ENCODE assay signal across 14 cellular contexts in the genomic region with DNA sequence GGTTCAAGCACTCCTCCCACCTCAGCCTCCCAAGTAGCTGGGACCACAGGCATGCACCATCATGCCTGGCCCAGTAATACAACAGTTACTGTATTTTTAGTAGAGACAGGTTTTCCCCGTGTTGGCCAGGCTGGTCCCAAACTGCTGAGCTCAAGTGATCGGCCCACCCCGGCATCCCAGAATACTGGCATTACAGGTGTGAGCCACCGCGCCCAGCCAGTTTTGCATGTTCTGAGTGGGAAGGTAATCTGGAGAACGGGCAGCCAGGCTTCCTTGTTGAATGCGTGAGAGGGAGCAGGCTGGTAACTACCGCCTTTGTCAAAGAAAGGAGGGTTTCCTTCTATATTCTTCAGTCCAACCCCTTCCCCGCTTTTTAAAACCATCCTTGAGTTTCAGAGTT.
"Had no signal": no experiment of that assay in that cellular context is flagged by ENCODE, and none has a peak within 500 bp of the region (broad histone marks: within the 10 kb centered on the region; RNA-seq: fewer than 3 reads in every experiment).

No MANE protein-coding gene starts in this region.

- H2AFZ ChIP-seq: neural progenitor cell had no signal

- H3K27ac Mint-ChIP-seq: activated CD4-positive, alpha-beta memory T cell treated with anti-CD3 and anti-CD28 coated beads for 36 hours; activated CD4-positive, alpha-beta T cell treated with anti-CD3 and anti-CD28 coated beads for 36 hours; activated naive CD8-positive, alpha-beta T cell; activated T-helper 1 cell treated with anti-CD3 and anti-CD28 coated beads, Interleukin-12 subunit alpha, Interleukin-12 subunit beta, Interleukin-2, Interleukin-4 antibody, amounts not matched to agents 30 ng/mL and 10 ng/mL and 1 ng/mL, durations not matched to agents 14 hours and 24 hours and 36 hours; neural progenitor cell had no signal

- H3K4me1 ChIP-seq: testis had no signal

- H3K9me3 Mint-ChIP-seq: activated CD4-positive, alpha-beta memory T cell treated with anti-CD3 and anti-CD28 coated beads for 36 hours; activated T-helper 1 cell treated with anti-CD3 and anti-CD28 coated beads, Interleukin-12 subunit alpha, Interleukin-12 subunit beta, Interleukin-2, Interleukin-4 antibody, amounts not matched to agents 30 ng/mL and 10 ng/mL and 1 ng/mL, durations not matched to agents 14 hours and 24 hours and 36 hours; effector memory CD8-positive, alpha-beta T cell; neural progenitor cell had no signal

- H3K36me3 ChIP-seq: neural progenitor cell, ovary, right lobe of liver had no signal

- ATAC-seq: activated CD4-positive, alpha-beta T cell treated with anti-CD3 and anti-CD28 coated beads for 36 hours; effector memory CD8-positive, alpha-beta T cell; left lobe of liver; right lobe of liver had no signal

- H3K9ac ChIP-seq: neural progenitor cell had no signal

- H3K27ac ChIP-seq: neural progenitor cell, ovary, right lobe of liver, testis had no signal

- DNase-seq: activated CD4-positive, alpha-beta memory T cell treated with anti-CD3 and anti-CD28 coated beads for 36 hours; activated CD4-positive, alpha-beta T cell treated with anti-CD3 and anti-CD28 coated beads for 36 hours; activated T-cell treated with anti-CD3 and anti-CD28 coated beads for 4 hours; effector memory CD8-positive, alpha-beta T cell; ovary; right lobe of liver; small intestine; stimulated activated CD4-positive, alpha-beta T cell treated with anti-CD3 and anti-CD28 coated beads, Interleukin-4, amount 100 ng/mL, for 1 hour; SW 1271; testis had no signal

- H3K9me3 ChIP-seq: ovary, right lobe of liver, testis had no signal

- H3K27me3 ChIP-seq: neural progenitor cell, ovary, right lobe of liver, testis had no signal

- H3K4me2 ChIP-seq: neural progenitor cell had no signal

- H3K36me3 Mint-ChIP-seq: activated naive CD8-positive, alpha-beta T cell had no signal

- H3K4me3 Mint-ChIP-seq: activated CD4-positive, alpha-beta memory T cell treated with anti-CD3 and anti-CD28 coated beads for 36 hours; activated CD4-positive, alpha-beta T cell treated with anti-CD3 and anti-CD28 coated beads for 36 hours; activated naive CD8-positive, alpha-beta T cell; activated T-helper 1 cell treated with anti-CD3 and anti-CD28 coated beads, Interleukin-12 subunit alpha, Interleukin-12 subunit beta, Interleukin-2, Interleukin-4 antibody, amounts not matched to agents 30 ng/mL and 10 ng/mL and 1 ng/mL, durations not matched to agents 14 hours and 24 hours and 36 hours; effector memory CD8-positive, alpha-beta T cell; neural progenitor cell had no signal

- H3K27me3 Mint-ChIP-seq: activated CD4-positive, alpha-beta memory T cell treated with anti-CD3 and anti-CD28 coated beads for 36 hours; activated CD4-positive, alpha-beta T cell treated with anti-CD3 and anti-CD28 coated beads for 36 hours; activated naive CD8-positive, alpha-beta T cell; effector memory CD8-positive, alpha-beta T cell had no signal

- H3K4me3 ChIP-seq: neural progenitor cell, ovary, right lobe of liver, testis had no signal
